In genomic region chr9:96984887-96985286, GRCh38 we compare ENCODE assay signal across 16 cellular contexts. TPM values are rescaled to one million over a fixed set of nuclear protein-coding genes. Genes with fewer than 3 reads are reported as not detected.
"Had no signal": no experiment of that assay in that cellular context is flagged by ENCODE, and none has a peak within 500 bp of the region (broad histone marks: within the 10 kb centered on the region; RNA-seq: fewer than 3 reads in every experiment).

No MANE protein-coding gene starts in this region.

RNA-seq across cellular contexts. Expression of gene CTSV, which starts 54.1 kb away (rescaled TPM):
- total RNA-seq: ascending aorta, cardiac septum, T-helper 17 cell had no signal

RNA-seq across cellular contexts. Expression of gene NUTM2G, which starts 56.2 kb away (rescaled TPM):
- total RNA-seq: activated CD4-positive, alpha-beta memory T cell treated with anti-CD3 and anti-CD28 coated beads, Interleukin-2, amount 10 ng/mL, durations not matched to agents 7 days and 5 days; activated CD4-positive, alpha-beta T cell treated with anti-CD3 and anti-CD28 coated beads for 36 hours; activated CD4-positive, alpha-beta T cell treated with anti-CD3 and anti-CD28 coated beads, Interleukin-2, amount 10 ng/mL, durations not matched to agents 7 days and 5 days; activated CD8-positive, alpha-beta memory T cell treated with anti-CD3 and anti-CD28 coated beads, Interleukin-2, amount 10 ng/mL, durations not matched to agents 7 days and 5 days; activated CD8-positive, alpha-beta T cell treated with anti-CD3 and anti-CD28 coated beads, Interleukin-2, amount 10 ng/mL, durations not matched to agents 7 days and 5 days; activated naive CD8-positive, alpha-beta T cell treated with anti-CD3 and anti-CD28 coated beads, Interleukin-2, amount 10 ng/mL, durations not matched to agents 7 days and 5 days; activated T-helper 2 cell treated with anti-CD3 and anti-CD28 coated beads, Interferon-gamma antibody, Interleukin-2, Interleukin-4, amounts not matched to agents 10 μg/mL and 5 μg/mL and 100 μg/mL, durations not matched to agents 14 hours and 24 hours and 36 hours; ascending aorta; body of pancreas; breast epithelium; cardiac septum; T-cell; T-helper 1 cell treated with Interleukin-12 subunit alpha and Interleukin-12 subunit beta and Interleukin-4 antibody, amounts not matched to agents 30 ng/mL and 1 ng/mL, for 36 hours; T-helper 17 cell; T-helper 2 cell treated with Interferon-gamma antibody and Interleukin-4, amounts not matched to agents 100 ng/mL and 5 ng/mL, for 36 hours had no signal
- polyA plus RNA-seq: adipose tissue had no signal
